In genomic region chr1:116579253-116579875, GRCh38 we compare ENCODE assay signal across 13 cellular contexts. TPM values are rescaled to one million over a fixed set of nuclear protein-coding genes. Genes with fewer than 3 reads are reported as not detected.
DNase-seq lines count a peak whose midpoint lies in the region; ATAC-seq and TF ChIP-seq lines count a peak whose summit lies in the region.
"Had no signal": no experiment of that assay in that cellular context is flagged by ENCODE, and none has a peak within 500 bp of the region (broad histone marks: within the 10 kb centered on the region; RNA-seq: fewer than 3 reads in every experiment).

No MANE protein-coding gene starts in this region.

- H3K4me3 ChIP-seq in right atrium auricular region = peak overlapping the region in 1 of 2 donors; percentile 13
- H3K4me3 ChIP-seq in osteoblast (ENCODE audit: insufficient read depth, low read length) = no peak overlapping the region
- H3K4me3 ChIP-seq in CD8-positive, alpha-beta memory T cell (ENCODE audit: low read length) = no peak overlapping the region
- H3K4me3 ChIP-seq: GM12878 had no signal

- no peaks in the 10 kb centered on the region for H3K36me3 Mint-ChIP-seq in CD8-positive, alpha-beta memory T cell

- H3K9me3 Mint-ChIP-seq in CD8-positive, alpha-beta memory T cell = no peaks in the 10 kb centered on the region
- H3K9me3 Mint-ChIP-seq: CD4-positive, alpha-beta T cell had no signal

- H4K20me1 ChIP-seq in osteoblast (ENCODE audit: insufficient read depth, low read length) = no peaks in the 10 kb centered on the region

- no peak overlapping the region for H3K4me2 ChIP-seq in osteoblast (ENCODE audit: insufficient read depth, low read length)

- H3K4me1 ChIP-seq in right atrium auricular region (peaks cover 0 to 7% of the 10 kb centered on the region in 2 donors), osteoblast (ENCODE audit: insufficient read depth, low read length) (peaks cover 5% of the 10 kb centered on the region)
- H3K4me1 ChIP-seq in CD8-positive, alpha-beta memory T cell (ENCODE audit: insufficient read depth, low read length) = no peaks in the 10 kb centered on the region

- ATAC-seq in Right ventricle myocardium superior (ENCODE audit: poor library complexity) (peak; percentile 54), left ventricle myocardium superior (peak; percentile 71)
- ATAC-seq: GM12878 had no signal

- H3K9me3 ChIP-seq in right atrium auricular region = no peaks in the 10 kb centered on the region
- H3K9me3 ChIP-seq in osteoblast (ENCODE audit: low read depth, low read length) = no peaks in the 10 kb centered on the region
- no peaks in the 10 kb centered on the region for H3K9me3 ChIP-seq in CD8-positive, alpha-beta memory T cell (ENCODE audit: low read length)

- CTCF ChIA-PET in CD8-positive, alpha-beta memory T cell (lab: Charles Lee) = no interaction called here

- H3K4me3 Mint-ChIP-seq in CD8-positive, alpha-beta memory T cell = no peak overlapping the region
- H3K4me3 Mint-ChIP-seq: B cell; CD4-positive, alpha-beta T cell had no signal

- DNase-seq in Right ventricle myocardium superior = no peak
- no peak for DNase-seq in right atrium auricular region (ENCODE audit: low spot score)
- DNase-seq in left ventricle myocardium superior = peak; percentile 39
- peak; percentile 21 for DNase-seq in osteoblast (ENCODE audit: insufficient read length, low spot score, missing footprints)
- DNase-seq in NCI-H524 (lab: John Stamatoyannopoulos, UW) = no peak
- no peak for DNase-seq in NCI-H1105 (lab: John Stamatoyannopoulos, UW)
- no peak for DNase-seq in CD8-positive, alpha-beta memory T cell
- DNase-seq: ACHN; C1 segment of cervical spinal cord; CD4-positive, alpha-beta T cell; DMS79 had no signal

- no peak overlapping the region for H3K27ac Mint-ChIP-seq in CD8-positive, alpha-beta memory T cell
- H3K27ac Mint-ChIP-seq: B cell; CD4-positive, alpha-beta T cell had no signal

- POLR2A ChIA-PET in CD8-positive, alpha-beta memory T cell (lab: Charles Lee) = no interaction called here

- peak overlapping the region in 1 of 2 donors; percentile 16 for H3K27ac ChIP-seq in right atrium auricular region
- no peak overlapping the region for H3K27ac ChIP-seq in osteoblast (ENCODE audit: low read depth, low read length)
- no peak overlapping the region for H3K27ac ChIP-seq in CD8-positive, alpha-beta memory T cell (ENCODE audit: low read depth, low read length)

- intact Hi-C loops in Right ventricle myocardium superior (cut with DNase I) = no loop called here
- intact Hi-C loops in left ventricle myocardium superior (cut with micrococcal nuclease) = no loop called here

- no peaks in the 10 kb centered on the region for H3K79me2 ChIP-seq in osteoblast (ENCODE audit: insufficient read depth, low read length)

- no peak for TF ChIP-seq CTCF in right atrium auricular region (IDR thresholded peaks at IDR 0.05)
- TF ChIP-seq CTCF in osteoblast (IDR thresholded peaks at IDR 0.05; ENCODE audit: extremely low read depth, low read depth, low read length) = no peak

- peak overlapping the region; percentile 15 for H2AFZ ChIP-seq in osteoblast (ENCODE audit: low read length)

- H3K27me3 ChIP-seq in right atrium auricular region = no peaks in the 10 kb centered on the region
- H3K27me3 ChIP-seq in osteoblast (ENCODE audit: insufficient read depth, low read length) = no peaks in the 10 kb centered on the region
- H3K27me3 ChIP-seq in CD8-positive, alpha-beta memory T cell (ENCODE audit: insufficient read depth, low read length, poor library complexity, severe bottlenecking) = no peaks in the 10 kb centered on the region

- peaks cover 0 to 12% of the 10 kb centered on the region in 2 donors for H3K27me3 Mint-ChIP-seq in CD8-positive, alpha-beta memory T cell
- H3K27me3 Mint-ChIP-seq: B cell had no signal

- no peaks in the 10 kb centered on the region for H3K36me3 ChIP-seq in right atrium auricular region
- no peaks in the 10 kb centered on the region for H3K36me3 ChIP-seq in osteoblast (ENCODE audit: insufficient read depth, low read length)
- no peaks in the 10 kb centered on the region for H3K36me3 ChIP-seq in CD8-positive, alpha-beta memory T cell (ENCODE audit: insufficient read depth, low read length)

- peaks cover 3 to 6% (median 5%) of the 10 kb centered on the region in 3 donors for H3K4me1 Mint-ChIP-seq in CD8-positive, alpha-beta memory T cell

RNA-seq across cellular contexts. Expression of gene CD58, which starts 8.5 kb away (rescaled TPM):
- 31.3 TPM for total RNA-seq in Right ventricle myocardium superior
- total RNA-seq in right atrium auricular region = 10 to 100 TPM; 26.4 to 27.4 TPM
- 26.1 TPM for total RNA-seq in left ventricle myocardium superior
- total RNA-seq in osteoblast = 20.6 and 23.5 TPM in 2 replicates
- 10 to 100 TPM; 29.9 to 30.7 TPM for total RNA-seq in CD8-positive, alpha-beta memory T cell
- 49.1 TPM for polyA plus RNA-seq in CD8-positive, alpha-beta memory T cell

Comparison
In these comparisons a context has a peak if more than half of its experiments do, and no peak if none do; other contexts are left out.
1. DNase-seq: peak in left ventricle myocardium superior (single experiment) and osteoblast (single experiment); none in Right ventricle myocardium superior (single experiment), right atrium auricular region (single experiment), NCI-H524 (0 of 2), NCI-H1105 (single experiment) and CD8-positive, alpha-beta memory T cell (0 of 5).